22 cellular contexts compared by ENCODE assay signal in genomic region chr2:231737761-231738160, GRCh38. TPM values are rescaled to one million over a fixed set of nuclear protein-coding genes. Genes with fewer than 3 reads are reported as not detected.
DNase-seq lines count a peak whose midpoint lies in the region; ATAC-seq lines count a peak whose summit lies in the region.
"Had no signal": no experiment of that assay in that cellular context is flagged by ENCODE, and none has a peak within 500 bp of the region (broad histone marks: within the 10 kb centered on the region; RNA-seq: fewer than 3 reads in every experiment).

No MANE protein-coding gene starts in this region.

- H3K4me1 ChIP-seq in HUES48 (ENCODE audit: control insufficient read depth, insufficient read depth, low read length) (no peaks in the 10 kb centered on the region), ectodermal cell (ENCODE audit: control insufficient read depth, insufficient read depth, low read length) (peaks cover 16% of the 10 kb centered on the region), neuronal stem cell (ENCODE audit: control insufficient read depth in 2 of 2, insufficient read depth in 1 of 2, low read depth in 1 of 2, low read length in 2 of 2) (peaks cover 4 to 9% of the 10 kb centered on the region in 2 donors)
- H3K4me1 ChIP-seq: A549; BE2C; BLaER1 treated with 17β-estradiol and CSF1 and Interleukin-3, amounts not matched to agents 10 nM and 100 nM had no signal

- H3K9ac ChIP-seq in HUES48 (ENCODE audit: low read depth, low read length) (no peak overlapping the region), neuronal stem cell (ENCODE audit: low read depth, low read length, poor library complexity) (no peak overlapping the region)
- H3K9ac ChIP-seq: BLaER1 treated with 17β-estradiol and CSF1 and Interleukin-3, amounts not matched to agents 10 nM and 100 nM; GM23248 had no signal

- ATAC-seq in GM18520 (IDR thresholded peaks at IDR 0.05; ENCODE audit: unreplicated experiment) (no peak), HG03442 (IDR thresholded peaks at IDR 0.05; ENCODE audit: unreplicated experiment) (no peak)
- ATAC-seq: A549, HCT116 had no signal

- H3K4me2 ChIP-seq in neuronal stem cell (ENCODE audit: insufficient read depth, low read length, poor library complexity, severe bottlenecking): no peak overlapping the region
- H3K4me2 ChIP-seq: A549; BLaER1 treated with 17β-estradiol and CSF1 and Interleukin-3, amounts not matched to agents 10 nM and 100 nM had no signal

- no peak overlapping the region for H2BK15ac ChIP-seq in neuronal stem cell (ENCODE audit: low read length)

- H3K9me3 ChIP-seq in HUES48 (ENCODE audit: control insufficient read depth, insufficient read depth, low read length) (no peaks in the 10 kb centered on the region), ectodermal cell (ENCODE audit: control insufficient read depth, low read length) (no peaks in the 10 kb centered on the region), neuronal stem cell (replicated peaks in 1 of 2; ENCODE audit: control insufficient read depth in 2 of 2, insufficient read depth in 1 of 2, low read depth in 1 of 2, low read length in 2 of 2) (peaks cover 0 to 1% of the 10 kb centered on the region in 2 donors)
- H3K9me3 ChIP-seq: A549; BE2C; BLaER1 treated with 17β-estradiol and CSF1 and Interleukin-3, amounts not matched to agents 10 nM and 100 nM had no signal

- DNase-seq in ELF-1 (ENCODE audit: low read depth, low spot score) (peak; percentile 48), neuronal stem cell (ENCODE audit: low spot score) (peak; percentile 55)
- no peak for DNase-seq in activated CD4-positive, alpha-beta T cell treated with anti-CD3 and anti-CD28 coated beads, Interleukin-2, amount 50 U/mL, for 4 hours
- DNase-seq: 8988T; ACHN; AML-193; BE2C; CD4-positive, alpha-beta T cell; CD8-positive, alpha-beta memory T cell; DMS 273 treated with DMSO at 0.1 percent for 48 hours; DMS79; EL; GF-D8; GM23248; H9 had no signal

- H3K18ac ChIP-seq in neuronal stem cell (ENCODE audit: low read length): no peak overlapping the region

- H4K8ac ChIP-seq in neuronal stem cell (ENCODE audit: low read depth, low read length): no peak overlapping the region

- no peaks in the 10 kb centered on the region for H3K79me1 ChIP-seq in neuronal stem cell (ENCODE audit: low read depth, low read length)

- H3K27ac ChIP-seq in HUES48 (ENCODE audit: low read depth, low read length): peak overlapping the region; percentile 23
- peak overlapping the region; percentile 38 for H3K27ac ChIP-seq in ectodermal cell (ENCODE audit: insufficient read depth, low read depth, low read length, poor library complexity, severe bottlenecking)
- peak overlapping the region; percentile 51 for H3K27ac ChIP-seq in neuronal stem cell (replicated peaks; ENCODE audit: low read length)
- H3K27ac ChIP-seq: A549; BLaER1 treated with 17β-estradiol and CSF1 and Interleukin-3, amounts not matched to agents 10 nM and 100 nM; GM23248 had no signal

- no peak overlapping the region for H3K4me3 ChIP-seq in HUES48 (ENCODE audit: low read depth, low read length)
- no peak overlapping the region for H3K4me3 ChIP-seq in ectodermal cell (ENCODE audit: insufficient read depth, low read depth, low read length)
- H3K4me3 ChIP-seq in neuronal stem cell (ENCODE audit: low read length in 2 of 2): no peak overlapping the region
- H3K4me3 ChIP-seq: A549; BLaER1 treated with 17β-estradiol and CSF1 and Interleukin-3, amounts not matched to agents 10 nM and 100 nM; GM23248 had no signal

- 46 to 56% methylated on average over 5 to 7 of the region's 7 CpGs for WGBS in ectodermal cell, 2 experiments
- WGBS in neuronal stem cell (ENCODE audit: extremely low coverage in 2 of 2, insufficient read length in 2 of 2, insufficient replicate concordance in 1 of 2), 2 donors: no CpG with 5 or more reads among the region's 7 CpGs

- no peak overlapping the region for H4K91ac ChIP-seq in neuronal stem cell (ENCODE audit: low read depth, low read length, poor library complexity)

- H3K27me3 ChIP-seq in HUES48 (ENCODE audit: control insufficient read depth, insufficient read depth, low read length) (no peaks in the 10 kb centered on the region), ectodermal cell (ENCODE audit: control insufficient read depth, insufficient read depth, low read length, poor library complexity, severe bottlenecking) (no peaks in the 10 kb centered on the region), neuronal stem cell (ENCODE audit: control insufficient read depth in 3 of 3, insufficient read depth in 3 of 3, low read depth in 1 of 3, low read length in 3 of 3) (no peaks in the 10 kb centered on the region)
- H3K27me3 ChIP-seq: BE2C; BLaER1 treated with 17β-estradiol and CSF1 and Interleukin-3, amounts not matched to agents 10 nM and 100 nM had no signal

- H2AK5ac ChIP-seq in neuronal stem cell (ENCODE audit: low read depth, low read length): no peak overlapping the region

- no peak overlapping the region for H2BK12ac ChIP-seq in neuronal stem cell (ENCODE audit: low read length)

- H2BK5ac ChIP-seq in neuronal stem cell (ENCODE audit: low read length): no peak overlapping the region

- no peak overlapping the region for H3K14ac ChIP-seq in neuronal stem cell (ENCODE audit: low read length)

- peaks cover 8% of the 10 kb centered on the region; the same call in 1 of the 2 replicates for H3K36me3 ChIP-seq in HUES48 (ENCODE audit: control insufficient read depth, insufficient read depth, low read length)
- H3K36me3 ChIP-seq in ectodermal cell (ENCODE audit: control insufficient read depth, insufficient read depth, low read length): no peaks in the 10 kb centered on the region
- peaks cover 0 to 26% of the 10 kb centered on the region in 2 donors for H3K36me3 ChIP-seq in neuronal stem cell (replicated peaks in 1 of 2; ENCODE audit: control insufficient read depth in 2 of 2, insufficient read depth in 2 of 2, low read length in 2 of 2)

- H2BK120ac ChIP-seq in neuronal stem cell (ENCODE audit: low read depth, low read length): no peak overlapping the region

- H2AFZ ChIP-seq in neuronal stem cell (ENCODE audit: low read length): no peak overlapping the region
- H2AFZ ChIP-seq: GM23248 had no signal

- no peak overlapping the region for H3K23ac ChIP-seq in neuronal stem cell (ENCODE audit: low read depth, low read length, poor library complexity)

- no peak overlapping the region for H3K4ac ChIP-seq in neuronal stem cell (ENCODE audit: low read length)

RNA-seq across cellular contexts. Expression of gene PTMA, which starts 29.4 kb away (rescaled TPM):
- polyA plus RNA-seq in ectodermal cell (2013, experiment 1 of 4): 2,543 TPM
- 2,084 TPM for polyA plus RNA-seq in ectodermal cell (2013, experiment 2 of 4)
- 1,855 TPM for polyA plus RNA-seq in ectodermal cell (2013, experiment 3 of 4)
- polyA plus RNA-seq in ectodermal cell (2013, experiment 4 of 4): 1,983 TPM
- 3,606 TPM for polyA plus RNA-seq in neuronal stem cell (2013, experiment 1 of 2)
- 3,678 TPM for polyA plus RNA-seq in neuronal stem cell (2013, experiment 2 of 2)

RNA-seq across cellular contexts. Expression of gene PDE6D, which starts 43.3 kb away (rescaled TPM):
- polyA plus RNA-seq in ectodermal cell (2013, experiment 1 of 4): 38.1 TPM
- 33.7 TPM for polyA plus RNA-seq in ectodermal cell (2013, experiment 2 of 4)
- 37.0 TPM for polyA plus RNA-seq in ectodermal cell (2013, experiment 3 of 4)
- 39.5 TPM for polyA plus RNA-seq in ectodermal cell (2013, experiment 4 of 4)
- 47.8 TPM for polyA plus RNA-seq in neuronal stem cell (2013, experiment 1 of 2)
- polyA plus RNA-seq in neuronal stem cell (2013, experiment 2 of 2): 48.4 TPM

RNA-seq across cellular contexts. Expression of gene COPS7B, which starts 48.5 kb away (rescaled TPM):
- polyA plus RNA-seq in ectodermal cell (2013, experiment 1 of 4): 82.2 TPM
- 80.3 TPM for polyA plus RNA-seq in ectodermal cell (2013, experiment 2 of 4)
- polyA plus RNA-seq in ectodermal cell (2013, experiment 3 of 4): 65.3 TPM
- polyA plus RNA-seq in ectodermal cell (2013, experiment 4 of 4): 70.8 TPM
- polyA plus RNA-seq in neuronal stem cell (2013, experiment 1 of 2): 60.5 TPM
- 58.3 TPM for polyA plus RNA-seq in neuronal stem cell (2013, experiment 2 of 2)

Comparison
In these comparisons a context has a peak if more than half of its experiments do, and no peak if none do; other contexts are left out.
1. DNase-seq: peak in ELF-1 (single experiment) and neuronal stem cell (single experiment); none in activated CD4-positive, alpha-beta T cell treated with anti-CD3 and anti-CD28 coated beads, Interleukin-2, amount 50 U/mL, for 4 hours (0 of 2).
2. Peak in every context shown above with its lines, with median percentiles within 50 percentile points of each other: H3K27ac ChIP-seq.